In genomic region chr18:58096658-58097057, GRCh38 we compare ENCODE assay signal across 30 cellular contexts. TPM values are rescaled to one million over a fixed set of nuclear protein-coding genes. Genes with fewer than 3 reads are reported as not detected.
DNase-seq lines count a peak whose midpoint lies in the region; ATAC-seq and TF ChIP-seq lines count a peak whose summit lies in the region.
"Had no signal": no experiment of that assay in that cellular context is flagged by ENCODE, and none has a peak within 500 bp of the region (broad histone marks: within the 10 kb centered on the region; RNA-seq: fewer than 3 reads in every experiment).

No MANE protein-coding gene starts in this region.

- DNase-seq in PC-9 (no peak), colonic mucosa (no peak), tibial nerve (ENCODE audit: low spot score in 2 of 2) (no peak), vagina (ENCODE audit: extremely low spot score in 2 of 2) (no peak), NCI-H226 (no peak), tibial artery (no peak)
- DNase-seq: activated CD8-positive, alpha-beta memory T cell treated with anti-CD3 and anti-CD28 coated beads, Interleukin-2, amount 50 U/mL, for 48 hours; activated CD8-positive, alpha-beta T cell treated with anti-CD3 and anti-CD28 coated beads for 36 hours; activated naive CD4-positive, alpha-beta T cell treated with anti-CD3 and anti-CD28 coated beads, Interleukin-2, amount 50 U/mL, for 16 hours; amniotic stem cell; DMS153; effector CD8-positive, alpha-beta T cell; glutamatergic neuron; HFFc6; KBM-7; MG63; midbrain; naive thymus-derived CD8-positive, alpha-beta T cell; NCI-H1105; NCI-H526 treated with DMSO at 0.1 percent for 48 hours; PC-3; Right ventricle myocardium superior; stimulated activated naive B cell treated with anti-CD40 and anti-IgM and Interleukin-4, amounts not matched to agents 10 μg/mL and 1 μg/mL and 100 μg/mL, for 72 hours had no signal

- TF ChIP-seq POLR2A in tibial nerve (IDR thresholded peaks at IDR 0.05) = no peak
- no peak for TF ChIP-seq POLR2A in vagina (IDR thresholded peaks at IDR 0.05)
- TF ChIP-seq POLR2A in gastroesophageal sphincter (IDR thresholded peaks at IDR 0.05) = no peak

- H4K20me1 ChIP-seq in PC-9 (ENCODE audit: insufficient read depth) = no peaks in the 10 kb centered on the region

- no peak for ATAC-seq in gastroesophageal sphincter
- ATAC-seq: activated CD8-positive, alpha-beta T cell treated with anti-CD3 and anti-CD28 coated beads for 36 hours; activated T-helper 17 cell treated with anti-CD3 and anti-CD28 coated beads, Interleukin-2, amount 50 U/mL, for 72 hours; GM12878; naive thymus-derived CD8-positive, alpha-beta T cell; PC-3; stimulated activated naive B cell treated with anti-CD40 and anti-IgM and Interleukin-4, amounts not matched to agents 10 μg/mL and 1 μg/mL and 100 μg/mL, for 72 hours had no signal

- H2AFZ ChIP-seq in PC-9 = no peak overlapping the region

- no peak overlapping the region for H3K4me3 ChIP-seq in PC-9
- H3K4me3 ChIP-seq in colonic mucosa = no peak overlapping the region
- H3K4me3 ChIP-seq in mesodermal cell (ENCODE audit: extremely low read depth, insufficient read depth, low read length, poor library complexity, severe bottlenecking) = no peak overlapping the region
- H3K4me3 ChIP-seq in tibial nerve = no peak overlapping the region
- H3K4me3 ChIP-seq in vagina = no peak overlapping the region
- H3K4me3 ChIP-seq in gastroesophageal sphincter = no peak overlapping the region
- no peak overlapping the region for H3K4me3 ChIP-seq in tibial artery
- H3K4me3 ChIP-seq: BLaER1 treated with 17β-estradiol and CSF1 and Interleukin-3, amounts not matched to agents 10 nM and 100 nM; breast epithelium; GM12878; MG63; testis had no signal

- TF ChIP-seq CTCF in PC-9 (conservative IDR thresholded peaks at IDR 0.05) (no peak), colonic mucosa (IDR thresholded peaks at IDR 0.05) (no peak), tibial nerve (IDR thresholded peaks at IDR 0.05) (no peak), vagina (IDR thresholded peaks at IDR 0.05) (no peak), gastroesophageal sphincter (IDR thresholded peaks at IDR 0.05) (no peak), tibial artery (IDR thresholded peaks at IDR 0.05) (no peak)

- H3K9ac ChIP-seq in colonic mucosa (ENCODE audit: low read depth in 2 of 2, low read length in 2 of 2) = peak overlapping the region in 1 of 2 donors; percentile 8
- H3K9ac ChIP-seq: BLaER1 treated with 17β-estradiol and CSF1 and Interleukin-3, amounts not matched to agents 10 nM and 100 nM had no signal

- H3K4me2 ChIP-seq in PC-9 = peak overlapping the region; percentile 34
- H3K4me2 ChIP-seq: BLaER1 treated with 17β-estradiol and CSF1 and Interleukin-3, amounts not matched to agents 10 nM and 100 nM had no signal

- H3F3A ChIP-seq in PC-9 (ENCODE audit: insufficient read depth, low read depth) = peaks cover 38% of the 10 kb centered on the region

- peak overlapping the region; percentile 63 for H3K27ac ChIP-seq in PC-9
- H3K27ac ChIP-seq in colonic mucosa = peak overlapping the region; percentile 51
- peak overlapping the region; percentile 75 for H3K27ac ChIP-seq in mesodermal cell (ENCODE audit: low read depth, low read length, severe bottlenecking)
- peak overlapping the region in 3 of 4 donors; percentile 25 to 92 (median 76) for H3K27ac ChIP-seq in tibial nerve
- H3K27ac ChIP-seq in vagina = no peak overlapping the region
- no peak overlapping the region for H3K27ac ChIP-seq in gastroesophageal sphincter
- no peak overlapping the region for H3K27ac ChIP-seq in tibial artery
- H3K27ac ChIP-seq: BLaER1 treated with 17β-estradiol and CSF1 and Interleukin-3, amounts not matched to agents 10 nM and 100 nM had no signal

- H3K9me3 ChIP-seq in PC-9 (ENCODE audit: insufficient read depth, low read depth) = no peaks in the 10 kb centered on the region
- no peaks in the 10 kb centered on the region for H3K9me3 ChIP-seq in colonic mucosa
- no peaks in the 10 kb centered on the region for H3K9me3 ChIP-seq in mesodermal cell (ENCODE audit: control insufficient read depth, low read length)
- H3K9me3 ChIP-seq in tibial nerve = no peaks in the 10 kb centered on the region
- H3K9me3 ChIP-seq in vagina = no peaks in the 10 kb centered on the region
- H3K9me3 ChIP-seq in gastroesophageal sphincter = no peaks in the 10 kb centered on the region
- no peaks in the 10 kb centered on the region for H3K9me3 ChIP-seq in tibial artery
- H3K9me3 ChIP-seq: BLaER1 treated with 17β-estradiol and CSF1 and Interleukin-3, amounts not matched to agents 10 nM and 100 nM; breast epithelium; MG63; testis had no signal

- POLR2A ChIA-PET in PC-9 (lab: Charles Lee; ENCODE audit: unreplicated experiment) = no interaction called here

- TF ChIP-seq EP300 in tibial nerve (IDR thresholded peaks at IDR 0.05) (no peak), gastroesophageal sphincter (IDR thresholded peaks at IDR 0.05) (no peak)

- WGBS in mesodermal cell (ENCODE audit: insufficient coverage in 2 of 2), 2 experiments = no CpG with 5 or more reads among the region's 1 CpG
- WGBS in tibial nerve, 2 donors = 45 to 78% methylated on average over 1 of the region's 1 CpG
- WGBS in gastroesophageal sphincter (ENCODE audit: low coverage in 1 of 2), 2 donors = 78 to 100% methylated on average over 1 of the region's 1 CpG

- no peaks in the 10 kb centered on the region for H3K36me3 ChIP-seq in PC-9 (ENCODE audit: low read depth)
- no peaks in the 10 kb centered on the region for H3K36me3 ChIP-seq in colonic mucosa
- no peaks in the 10 kb centered on the region for H3K36me3 ChIP-seq in mesodermal cell (ENCODE audit: control insufficient read depth, insufficient read depth, low read length)
- no peaks in the 10 kb centered on the region for H3K36me3 ChIP-seq in tibial nerve
- no peaks in the 10 kb centered on the region for H3K36me3 ChIP-seq in vagina
- peaks cover 0 to 4% of the 10 kb centered on the region in 2 donors for H3K36me3 ChIP-seq in gastroesophageal sphincter
- no peaks in the 10 kb centered on the region for H3K36me3 ChIP-seq in tibial artery
- H3K36me3 ChIP-seq: breast epithelium, MG63 had no signal

- H3K27me3 ChIP-seq in PC-9 (ENCODE audit: insufficient read depth, low read depth) (no peaks in the 10 kb centered on the region), colonic mucosa (no peaks in the 10 kb centered on the region), tibial nerve (no peaks in the 10 kb centered on the region), vagina (no peaks in the 10 kb centered on the region), gastroesophageal sphincter (no peaks in the 10 kb centered on the region), tibial artery (no peaks in the 10 kb centered on the region)
- H3K27me3 ChIP-seq: BLaER1 treated with 17β-estradiol and CSF1 and Interleukin-3, amounts not matched to agents 10 nM and 100 nM; breast epithelium; MG63; testis had no signal

- CTCF ChIA-PET in PC-9 (lab: Charles Lee) = no interaction called here

- BruUV-seq in PC-9 (replicated peaks; lab: Mats Ljungman, UMichigan) = no TSS peak

- H3K4me1 ChIP-seq in PC-9 (replicated peaks; ENCODE audit: insufficient read depth) = peaks cover 63% of the 10 kb centered on the region
- peaks cover 11% of the 10 kb centered on the region for H3K4me1 ChIP-seq in colonic mucosa
- peaks cover 19% of the 10 kb centered on the region for H3K4me1 ChIP-seq in mesodermal cell (ENCODE audit: control insufficient read depth, insufficient read depth, low read length, poor library complexity, severe bottlenecking)
- H3K4me1 ChIP-seq in tibial nerve = peaks cover 0 to 42% (median 21%) of the 10 kb centered on the region in 4 donors
- H3K4me1 ChIP-seq in vagina = no peaks in the 10 kb centered on the region
- H3K4me1 ChIP-seq in gastroesophageal sphincter = peaks cover 0 to 9% (median 0%) of the 10 kb centered on the region in 3 donors
- H3K4me1 ChIP-seq in tibial artery = no peaks in the 10 kb centered on the region
- H3K4me1 ChIP-seq: breast epithelium had no signal

- no peaks in the 10 kb centered on the region for H3K9me2 ChIP-seq in PC-9 (ENCODE audit: insufficient read depth)

- intact Hi-C loops in PC-9 (cut with micrococcal nuclease; ENCODE audit: unreplicated experiment) = no loop called here
- intact Hi-C loops in colonic mucosa (cut with DNase I) = no loop called here
- intact Hi-C loops in vagina (cut with DNase I) = no loop called here
- intact Hi-C loops in tibial artery (cut with DNase I; ENCODE audit: low total_unique reads) = no loop called here

- H3K79me2 ChIP-seq in PC-9 (ENCODE audit: low read depth) = peaks cover 77% of the 10 kb centered on the region

RNA-seq across cellular contexts. Expression of gene NEDD4L, which starts 52.6 kb away (rescaled TPM):
- total RNA-seq in PC-9 (2021) = 57.4 and 58.9 TPM in 2 replicates
- 100 to 1,000 TPM; 149 to 212 TPM for total RNA-seq in colonic mucosa
- 18.2 TPM for polyA plus RNA-seq in mesodermal cell (2013, experiment 1 of 2)
- 16.2 TPM for polyA plus RNA-seq in mesodermal cell (2013, experiment 2 of 2)
- total RNA-seq in tibial nerve = 10 to 100 TPM; 15.3 to 59.9 (median 26.8) TPM
- total RNA-seq in vagina = 42.2 TPM
- 10 to 100 TPM; 37.0 to 50.9 (median 43.0) TPM for total RNA-seq in gastroesophageal sphincter

Comparison
In these comparisons a context has a peak if more than half of its experiments do, and no peak if none do; other contexts are left out.
1. H3K27ac ChIP-seq: peak in PC-9 (single experiment), colonic mucosa (single experiment), mesodermal cell (single experiment) and tibial nerve (3 of 4); none in vagina (single experiment), gastroesophageal sphincter (0 of 4) and tibial artery (0 of 2).